20 cellular contexts compared by ENCODE assay signal in the genomic region with DNA sequence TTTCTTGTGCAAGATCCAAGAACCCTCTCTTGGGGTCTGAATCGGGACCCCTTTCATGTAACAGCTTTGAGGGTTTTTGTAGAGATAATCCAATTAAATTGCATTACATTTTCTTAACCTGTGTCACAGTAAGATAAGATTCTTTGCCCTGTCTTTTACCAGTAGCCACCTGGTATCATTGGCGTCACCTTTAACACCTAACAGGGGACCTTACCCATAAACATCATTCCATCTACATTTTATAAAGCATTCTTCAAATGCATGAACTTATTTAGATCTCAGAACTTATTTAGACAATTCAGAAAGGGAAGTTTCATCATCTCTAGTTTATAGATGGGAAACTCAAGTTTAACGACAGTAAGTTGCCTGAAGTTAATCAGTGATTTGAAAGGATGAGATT.
DNase-seq lines count a peak whose midpoint lies in the region; ATAC-seq, FAIRE-seq and TF ChIP-seq lines count a peak whose summit lies in the region.
"Had no signal": no experiment of that assay in that cellular context is flagged by ENCODE, and none has a peak within 500 bp of the region (broad histone marks: within the 10 kb centered on the region; RNA-seq: fewer than 3 reads in every experiment).

No MANE protein-coding gene starts in this region.

- H3K4me3 ChIP-seq in endothelial cell of umbilical vein (replicated peaks in 1 of 3; ENCODE audit: insufficient read depth in 1 of 3, low read depth in 1 of 3, low read length in 3 of 3) (no peak overlapping the region), smooth muscle cell (no peak overlapping the region), breast epithelium (no peak overlapping the region)

- no peak for FAIRE-seq in endothelial cell of umbilical vein (lab: Jason Lieb, UNC)
- FAIRE-seq: H54 had no signal

- no peaks in the 10 kb centered on the region for H3K9me1 ChIP-seq in endothelial cell of umbilical vein (replicated peaks; ENCODE audit: control insufficient read depth, extremely low read depth, insufficient read depth, low read length)

- dilution Hi-C loops in endothelial cell of umbilical vein (cut with MboI; ENCODE audit: extremely low pct_ligation_motif_present, low sequenced_read_pairs): no loop called here

- no peaks in the 10 kb centered on the region for H3K79me2 ChIP-seq in endothelial cell of umbilical vein (ENCODE audit: control insufficient read depth, insufficient read depth, low read length)
- no peaks in the 10 kb centered on the region for H3K79me2 ChIP-seq in smooth muscle cell (ENCODE audit: low read depth)

- H3K27me3 Mint-ChIP-seq in activated CD4-positive, alpha-beta memory T cell treated with anti-CD3 and anti-CD28 coated beads for 36 hours: no peaks in the 10 kb centered on the region
- no peaks in the 10 kb centered on the region for H3K27me3 Mint-ChIP-seq in activated CD4-positive, alpha-beta memory T cell treated with anti-CD3 and anti-CD28 coated beads, Interleukin-2, amount 10 ng/mL, durations not matched to agents 7 days and 5 days
- no peaks in the 10 kb centered on the region for H3K27me3 Mint-ChIP-seq in activated T-helper 17 cell treated with anti-CD3 and anti-CD28 coated beads, Interleukin-2, amount 50 U/mL, for 72 hours
- H3K27me3 Mint-ChIP-seq in activated naive CD8-positive, alpha-beta T cell treated with anti-CD3 and anti-CD28 coated beads, Interleukin-2, amount 50 U/mL, for 24 hours: no peaks in the 10 kb centered on the region
- H3K27me3 Mint-ChIP-seq in activated CD8-positive, alpha-beta memory T cell treated with anti-CD3 and anti-CD28 coated beads, Interleukin-2, amount 10 ng/mL, durations not matched to agents 7 days and 5 days: no peaks in the 10 kb centered on the region

- H3K27ac Mint-ChIP-seq in activated CD4-positive, alpha-beta memory T cell treated with anti-CD3 and anti-CD28 coated beads for 36 hours: peak overlapping the region; percentile 47
- no peak overlapping the region for H3K27ac Mint-ChIP-seq in activated CD4-positive, alpha-beta memory T cell treated with anti-CD3 and anti-CD28 coated beads, Interleukin-2, amount 10 ng/mL, durations not matched to agents 7 days and 5 days
- H3K27ac Mint-ChIP-seq in activated T-helper 17 cell treated with anti-CD3 and anti-CD28 coated beads, Interleukin-2, amount 50 U/mL, for 72 hours: peak overlapping the region; percentile 89
- H3K27ac Mint-ChIP-seq in activated naive CD8-positive, alpha-beta T cell treated with anti-CD3 and anti-CD28 coated beads, Interleukin-2, amount 50 U/mL, for 24 hours: no peak overlapping the region
- H3K27ac Mint-ChIP-seq in activated CD8-positive, alpha-beta memory T cell treated with anti-CD3 and anti-CD28 coated beads, Interleukin-2, amount 10 ng/mL, durations not matched to agents 7 days and 5 days: no peak overlapping the region
- H3K27ac Mint-ChIP-seq: HFFc6 had no signal

- H3K9ac ChIP-seq in endothelial cell of umbilical vein (replicated peaks; ENCODE audit: extremely low read depth, insufficient read depth, low read length) (no peak overlapping the region), smooth muscle cell (ENCODE audit: low read depth) (peak overlapping the region; percentile 4)

- no peaks in the 10 kb centered on the region for H3K9me3 Mint-ChIP-seq in activated CD4-positive, alpha-beta memory T cell treated with anti-CD3 and anti-CD28 coated beads for 36 hours
- no peaks in the 10 kb centered on the region for H3K9me3 Mint-ChIP-seq in activated CD4-positive, alpha-beta memory T cell treated with anti-CD3 and anti-CD28 coated beads, Interleukin-2, amount 10 ng/mL, durations not matched to agents 7 days and 5 days
- H3K9me3 Mint-ChIP-seq in activated T-helper 17 cell treated with anti-CD3 and anti-CD28 coated beads, Interleukin-2, amount 50 U/mL, for 72 hours: no peaks in the 10 kb centered on the region
- no peaks in the 10 kb centered on the region for H3K9me3 Mint-ChIP-seq in activated naive CD8-positive, alpha-beta T cell treated with anti-CD3 and anti-CD28 coated beads, Interleukin-2, amount 50 U/mL, for 24 hours
- H3K9me3 Mint-ChIP-seq in activated CD8-positive, alpha-beta memory T cell treated with anti-CD3 and anti-CD28 coated beads, Interleukin-2, amount 10 ng/mL, durations not matched to agents 7 days and 5 days (ENCODE audit: low read depth): no peaks in the 10 kb centered on the region
- H3K9me3 Mint-ChIP-seq: HFFc6 had no signal

- no peak for DNase-seq in activated CD4-positive, alpha-beta memory T cell treated with anti-CD3 and anti-CD28 coated beads for 36 hours
- no peak for DNase-seq in activated CD4-positive, alpha-beta memory T cell treated with anti-CD3 and anti-CD28 coated beads, Interleukin-2, amount 10 ng/mL, durations not matched to agents 7 days and 5 days
- DNase-seq in endothelial cell of umbilical vein (ENCODE audit: low read depth, low spot score) (no peak), smooth muscle cell (lab: John Stamatoyannopoulos, UW; ENCODE audit: unreplicated experiment) (no peak), breast epithelium (ENCODE audit: low spot score in 2 of 2) (no peak)
- no peak for DNase-seq in activated naive CD8-positive, alpha-beta T cell treated with anti-CD3 and anti-CD28 coated beads, Interleukin-2, amount 50 U/mL, for 24 hours
- DNase-seq in activated CD8-positive, alpha-beta memory T cell treated with anti-CD3 and anti-CD28 coated beads, Interleukin-2, amount 10 ng/mL, durations not matched to agents 7 days and 5 days: no peak
- DNase-seq: DMS153, EL, HFFc6, Karpas-422, MM.1S, NCI-H1092 treated with DMSO at 0.1 percent for 48 hours, NCI-H1694, NCI-H2107, NCI-H2227 treated with DMSO at 0.1 percent for 48 hours, NCI-H524 had no signal

- no peaks in the 10 kb centered on the region for H4K20me1 ChIP-seq in endothelial cell of umbilical vein (replicated peaks; ENCODE audit: control insufficient read depth, extremely low read depth, insufficient read depth, low read length)
- no peaks in the 10 kb centered on the region for H4K20me1 ChIP-seq in smooth muscle cell (ENCODE audit: low read depth)

- whole genome bisulfite sequencing in smooth muscle cell (ENCODE audit: low lambda C conversion rate): 80% methylated on average over 3 of the region's 3 CpGs

- H3K4me2 ChIP-seq in endothelial cell of umbilical vein (ENCODE audit: insufficient read depth, low read length) (no peak overlapping the region), smooth muscle cell (no peak overlapping the region)

- peaks cover 77% of the 10 kb centered on the region for H3K4me1 Mint-ChIP-seq in activated CD4-positive, alpha-beta memory T cell treated with anti-CD3 and anti-CD28 coated beads for 36 hours (ENCODE audit: low read depth)
- peaks cover 66% of the 10 kb centered on the region for H3K4me1 Mint-ChIP-seq in activated CD4-positive, alpha-beta memory T cell treated with anti-CD3 and anti-CD28 coated beads, Interleukin-2, amount 10 ng/mL, durations not matched to agents 7 days and 5 days
- peaks cover 49% of the 10 kb centered on the region for H3K4me1 Mint-ChIP-seq in activated T-helper 17 cell treated with anti-CD3 and anti-CD28 coated beads, Interleukin-2, amount 50 U/mL, for 72 hours
- H3K4me1 Mint-ChIP-seq in activated naive CD8-positive, alpha-beta T cell treated with anti-CD3 and anti-CD28 coated beads, Interleukin-2, amount 50 U/mL, for 24 hours: peaks cover 76% of the 10 kb centered on the region
- peaks cover 61% of the 10 kb centered on the region for H3K4me1 Mint-ChIP-seq in activated CD8-positive, alpha-beta memory T cell treated with anti-CD3 and anti-CD28 coated beads, Interleukin-2, amount 10 ng/mL, durations not matched to agents 7 days and 5 days

- CTCF ChIA-PET in activated CD4-positive, alpha-beta memory T cell treated with anti-CD3 and anti-CD28 coated beads for 36 hours (lab: Charles Lee): no interaction called here
- CTCF ChIA-PET in activated CD4-positive, alpha-beta memory T cell treated with anti-CD3 and anti-CD28 coated beads, Interleukin-2, amount 10 ng/mL, durations not matched to agents 7 days and 5 days (lab: Charles Lee): no interaction called here
- CTCF ChIA-PET in endothelial cell of umbilical vein (lab: Charles Lee): interaction anchor here (1.5 kb wide), 1 partner anchor 766 kb away, joined by 3 read pairs; no protein-coding TSS in a partner anchor
- CTCF ChIA-PET in activated CD8-positive, alpha-beta memory T cell treated with anti-CD3 and anti-CD28 coated beads, Interleukin-2, amount 10 ng/mL, durations not matched to agents 7 days and 5 days (lab: Charles Lee): interaction anchor here (1.2 kb wide), 1 partner anchor 244 kb away, joined by 3 read pairs; no protein-coding TSS in a partner anchor

- no peak overlapping the region for H3K4me3 Mint-ChIP-seq in activated CD4-positive, alpha-beta memory T cell treated with anti-CD3 and anti-CD28 coated beads for 36 hours
- H3K4me3 Mint-ChIP-seq in activated CD4-positive, alpha-beta memory T cell treated with anti-CD3 and anti-CD28 coated beads, Interleukin-2, amount 10 ng/mL, durations not matched to agents 7 days and 5 days: no peak overlapping the region
- H3K4me3 Mint-ChIP-seq in activated T-helper 17 cell treated with anti-CD3 and anti-CD28 coated beads, Interleukin-2, amount 50 U/mL, for 72 hours: no peak overlapping the region
- no peak overlapping the region for H3K4me3 Mint-ChIP-seq in activated naive CD8-positive, alpha-beta T cell treated with anti-CD3 and anti-CD28 coated beads, Interleukin-2, amount 50 U/mL, for 24 hours
- H3K4me3 Mint-ChIP-seq in activated CD8-positive, alpha-beta memory T cell treated with anti-CD3 and anti-CD28 coated beads, Interleukin-2, amount 10 ng/mL, durations not matched to agents 7 days and 5 days: no peak overlapping the region
- H3K4me3 Mint-ChIP-seq: HFFc6 had no signal

- no peaks in the 10 kb centered on the region for H3K36me3 Mint-ChIP-seq in activated CD4-positive, alpha-beta memory T cell treated with anti-CD3 and anti-CD28 coated beads for 36 hours
- no peaks in the 10 kb centered on the region for H3K36me3 Mint-ChIP-seq in activated CD4-positive, alpha-beta memory T cell treated with anti-CD3 and anti-CD28 coated beads, Interleukin-2, amount 10 ng/mL, durations not matched to agents 7 days and 5 days (ENCODE audit: low read depth)
- peaks cover 7% of the 10 kb centered on the region for H3K36me3 Mint-ChIP-seq in activated T-helper 17 cell treated with anti-CD3 and anti-CD28 coated beads, Interleukin-2, amount 50 U/mL, for 72 hours (ENCODE audit: low read depth)
- no peaks in the 10 kb centered on the region for H3K36me3 Mint-ChIP-seq in activated naive CD8-positive, alpha-beta T cell treated with anti-CD3 and anti-CD28 coated beads, Interleukin-2, amount 50 U/mL, for 24 hours (ENCODE audit: low read depth)
- H3K36me3 Mint-ChIP-seq in activated CD8-positive, alpha-beta memory T cell treated with anti-CD3 and anti-CD28 coated beads, Interleukin-2, amount 10 ng/mL, durations not matched to agents 7 days and 5 days: peaks cover 1% of the 10 kb centered on the region

- H2AFZ ChIP-seq in endothelial cell of umbilical vein (ENCODE audit: low read depth, low read length) (no peak overlapping the region), smooth muscle cell (ENCODE audit: low read depth) (no peak overlapping the region)

- H3K36me3 ChIP-seq in endothelial cell of umbilical vein (ENCODE audit: control insufficient read depth in 2 of 2, extremely low read depth in 1 of 2, insufficient read depth in 2 of 2, low read length in 2 of 2) (no peaks in the 10 kb centered on the region), smooth muscle cell (ENCODE audit: low read depth) (no peaks in the 10 kb centered on the region), breast epithelium (no peaks in the 10 kb centered on the region)

- intact Hi-C loops in activated CD4-positive, alpha-beta memory T cell treated with anti-CD3 and anti-CD28 coated beads for 36 hours (cut with micrococcal nuclease): no loop called here
- intact Hi-C loops in endothelial cell of umbilical vein (cut with micrococcal nuclease): no loop called here
- intact Hi-C loops in breast epithelium (cut with DNase I; ENCODE audit: low total_unique reads): no loop called here

- H3K27ac ChIP-seq in endothelial cell of umbilical vein (ENCODE audit: insufficient read depth, low read depth, low read length) (peak overlapping the region; percentile 81), smooth muscle cell (ENCODE audit: low read depth) (peak overlapping the region; percentile 99), breast epithelium (no peak overlapping the region)
- H3K27ac ChIP-seq: 22Rv1 had no signal

- no peak for TF ChIP-seq CTCF in endothelial cell of umbilical vein (IDR thresholded peaks at IDR 0.05; ENCODE audit: extremely low read depth in 1 of 2, insufficient read depth in 1 of 2, low read depth in 1 of 2, low read length in 2 of 2)
- TF ChIP-seq CTCF in smooth muscle cell (IDR thresholded peaks at IDR 0.05; ENCODE audit: borderline replicate concordance, insufficient read depth, poor library complexity, severe bottlenecking): no peak
- no peak for TF ChIP-seq CTCF in breast epithelium (IDR thresholded peaks at IDR 0.05)

- BruUV-seq in endothelial cell of umbilical vein (replicated peaks; lab: Mats Ljungman, UMichigan): no TSS peak

- peaks cover 35% of the 10 kb centered on the region for H3F3A ChIP-seq in smooth muscle cell (ENCODE audit: low read depth)

- POLR2A ChIA-PET in activated CD4-positive, alpha-beta memory T cell treated with anti-CD3 and anti-CD28 coated beads for 36 hours (lab: Charles Lee): interaction anchor here (0.9 kb wide), 1 partner anchor 82 kb away, joined by 4 read pairs; no protein-coding TSS in a partner anchor
- POLR2A ChIA-PET in activated CD4-positive, alpha-beta memory T cell treated with anti-CD3 and anti-CD28 coated beads, Interleukin-2, amount 10 ng/mL, durations not matched to agents 7 days and 5 days (lab: Charles Lee): interaction anchor here (1.8 to 6.9 kb wide), 2 partner anchors 55 to 108 kb away, joined by 4 to 69 read pairs; partner anchors contain the start of gene KLF6
- POLR2A ChIA-PET in endothelial cell of umbilical vein (lab: Charles Lee): interaction anchor here (0.7 kb wide), 1 partner anchor 85 kb away, joined by 4 read pairs; no protein-coding TSS in a partner anchor

- H3K27me3 ChIP-seq in endothelial cell of umbilical vein (ENCODE audit: control insufficient read depth in 2 of 2, insufficient read depth in 2 of 2, low read length in 2 of 2): no peaks in the 10 kb centered on the region
- no peaks in the 10 kb centered on the region for H3K27me3 ChIP-seq in smooth muscle cell (ENCODE audit: low read depth)
- no peaks in the 10 kb centered on the region for H3K27me3 ChIP-seq in breast epithelium

- no peak for TF ChIP-seq POLR2A in endothelial cell of umbilical vein (IDR thresholded peaks at IDR 0.05; ENCODE audit: low read depth, low read length)
- no peak for TF ChIP-seq POLR2A in breast epithelium (IDR thresholded peaks at IDR 0.05)

- H3K9me3 ChIP-seq in endothelial cell of umbilical vein (replicated peaks; ENCODE audit: control insufficient read depth, insufficient read depth, low read length) (no peaks in the 10 kb centered on the region), smooth muscle cell (replicated peaks; ENCODE audit: low read depth) (no peaks in the 10 kb centered on the region), breast epithelium (no peaks in the 10 kb centered on the region)

- no peak for ATAC-seq in activated T-helper 17 cell treated with anti-CD3 and anti-CD28 coated beads, Interleukin-2, amount 50 U/mL, for 72 hours (replicated peaks)
- no peak for ATAC-seq in activated naive CD8-positive, alpha-beta T cell treated with anti-CD3 and anti-CD28 coated beads, Interleukin-2, amount 50 U/mL, for 24 hours
- ATAC-seq in activated CD8-positive, alpha-beta memory T cell treated with anti-CD3 and anti-CD28 coated beads, Interleukin-2, amount 10 ng/mL, durations not matched to agents 7 days and 5 days: no peak

- H3K4me1 ChIP-seq in endothelial cell of umbilical vein (ENCODE audit: control insufficient read depth, extremely low read depth, insufficient read depth, low read length) (peaks cover 77% of the 10 kb centered on the region), smooth muscle cell (ENCODE audit: low read depth) (peaks cover 41% of the 10 kb centered on the region), breast epithelium (no peaks in the 10 kb centered on the region)

Comparison
In these comparisons a context has a peak if more than half of its experiments do, and no peak if none do; other contexts are left out.
1. H3K27ac Mint-ChIP-seq: peak in activated CD4-positive, alpha-beta memory T cell treated with anti-CD3 and anti-CD28 coated beads for 36 hours (single experiment) and activated T-helper 17 cell treated with anti-CD3 and anti-CD28 coated beads, Interleukin-2, amount 50 U/mL, for 72 hours (single experiment); none in activated CD4-positive, alpha-beta memory T cell treated with anti-CD3 and anti-CD28 coated beads, Interleukin-2, amount 10 ng/mL, durations not matched to agents 7 days and 5 days (single experiment), activated naive CD8-positive, alpha-beta T cell treated with anti-CD3 and anti-CD28 coated beads, Interleukin-2, amount 50 U/mL, for 24 hours (single experiment) and activated CD8-positive, alpha-beta memory T cell treated with anti-CD3 and anti-CD28 coated beads, Interleukin-2, amount 10 ng/mL, durations not matched to agents 7 days and 5 days (single experiment).
2. H3K27ac ChIP-seq: peak in endothelial cell of umbilical vein (single experiment) and smooth muscle cell (single experiment); none in breast epithelium (0 of 2).
3. CTCF ChIA-PET loops: an anchor here in endothelial cell of umbilical vein (1.5 kb wide) and activated CD8-positive, alpha-beta memory T cell treated with anti-CD3 and anti-CD28 coated beads, Interleukin-2, amount 10 ng/mL, durations not matched to agents 7 days and 5 days (1.2 kb wide); none called in activated CD4-positive, alpha-beta memory T cell treated with anti-CD3 and anti-CD28 coated beads for 36 hours and activated CD4-positive, alpha-beta memory T cell treated with anti-CD3 and anti-CD28 coated beads, Interleukin-2, amount 10 ng/mL, durations not matched to agents 7 days and 5 days.